In genomic region chr11:11243258-11243789, GRCh38 we compare ENCODE assay signal across 11 cellular contexts.
DNase-seq lines count a peak whose midpoint lies in the region; ATAC-seq and TF ChIP-seq lines count a peak whose summit lies in the region.
"Had no signal": no experiment of that assay in that cellular context is flagged by ENCODE, and none has a peak within 500 bp of the region (broad histone marks: within the 10 kb centered on the region; RNA-seq: fewer than 3 reads in every experiment).

No MANE protein-coding gene starts in this region.

- DNase-seq in Calu3 (no peak), left lung (peak in 1 of 2 donors; percentile 35), NCI-H1436 (lab: John Stamatoyannopoulos, UW) (no peak), COLO668 (lab: John Stamatoyannopoulos, UW; ENCODE audit: unreplicated experiment) (no peak), ecto neural progenitor cell (ENCODE audit: low spot score) (no peak), NCI-H510A (lab: John Stamatoyannopoulos, UW) (no peak)
- DNase-seq in central memory CD8-positive, alpha-beta T cell (ENCODE audit: low spot score in 2 of 2) = no peak
- DNase-seq: activated naive CD8-positive, alpha-beta T cell treated with anti-CD3 and anti-CD28 coated beads, Interleukin-2, amount 10 ng/mL, durations not matched to agents 7 days and 5 days had no signal

- H3K27ac ChIP-seq in left lung (peak overlapping the region; percentile 55 to 57), skeletal muscle tissue (ENCODE audit: low read depth, low read length) (peak overlapping the region; percentile 77)
- H3K27ac ChIP-seq: C4-2B, SJCRH30 had no signal

- no peaks in the 10 kb centered on the region for H3K9me3 ChIP-seq in left lung
- H3K9me3 ChIP-seq in skeletal muscle tissue (ENCODE audit: control insufficient read depth in 3 of 3, low read length in 3 of 3) = no peaks in the 10 kb centered on the region
- H3K9me3 ChIP-seq: SJCRH30 had no signal

- H3K27me3 ChIP-seq in left lung (no peaks in the 10 kb centered on the region), skeletal muscle tissue (ENCODE audit: control insufficient read depth in 3 of 3, insufficient read depth in 3 of 3, low read length in 3 of 3) (no peaks in the 10 kb centered on the region)
- H3K27me3 ChIP-seq: SJCRH30 had no signal

- CTCF ChIA-PET in Calu3 (lab: Charles Lee) = no interaction called here

- H3K36me3 Mint-ChIP-seq in Calu3 (ENCODE audit: insufficient read depth, unreplicated experiment) = peaks cover 13% of the 10 kb centered on the region
- H3K36me3 Mint-ChIP-seq in central memory CD8-positive, alpha-beta T cell (ENCODE audit: insufficient read depth) = peaks cover 7% of the 10 kb centered on the region

- intact Hi-C loops in Calu3 (cut with micrococcal nuclease; ENCODE audit: unreplicated experiment) = no loop called here
- intact Hi-C loops in left lung (cut with DNase I) = no loop called here

- BruUV-seq in Calu3 (replicated peaks; lab: Mats Ljungman, UMichigan) = no TSS peak

- no peak overlapping the region for H3K4me3 Mint-ChIP-seq in Calu3 (ENCODE audit: low read depth, unreplicated experiment)
- H3K4me3 Mint-ChIP-seq in central memory CD8-positive, alpha-beta T cell = peak overlapping the region; percentile 35
- H3K4me3 Mint-ChIP-seq: activated naive CD8-positive, alpha-beta T cell treated with anti-CD3 and anti-CD28 coated beads, Interleukin-2, amount 10 ng/mL, durations not matched to agents 7 days and 5 days had no signal

- ATAC-seq in central memory CD8-positive, alpha-beta T cell (replicated peaks; ENCODE audit: extremely low read depth, poor library complexity, severe bottlenecking) = peak; percentile 8
- ATAC-seq in left lung = peak; percentile 40

- H3K9me3 Mint-ChIP-seq in Calu3 (ENCODE audit: low read depth, unreplicated experiment) = peaks cover 8% of the 10 kb centered on the region
- peaks cover 5% of the 10 kb centered on the region for H3K9me3 Mint-ChIP-seq in central memory CD8-positive, alpha-beta T cell

- peak overlapping the region in 2 of 3 donors; percentile 2 to 47 for H3K9ac ChIP-seq in skeletal muscle tissue (ENCODE audit: low read depth in 1 of 3, low read length in 3 of 3)

- H3K4me1 ChIP-seq in left lung (peaks cover 10 to 11% of the 10 kb centered on the region in 2 donors), skeletal muscle tissue (ENCODE audit: control insufficient read depth in 3 of 3, insufficient read depth in 3 of 3, low read length in 3 of 3) (peaks cover 15 to 21% (median 16%) of the 10 kb centered on the region in 3 donors)
- H3K4me1 ChIP-seq: SJCRH30 had no signal

- H3K4me3 ChIP-seq in left lung = no peak overlapping the region
- no peak overlapping the region for H3K4me3 ChIP-seq in skeletal muscle tissue (ENCODE audit: low read length in 3 of 3)
- H3K4me3 ChIP-seq: SJCRH30 had no signal

- peak overlapping the region; percentile 48 for H3K27ac Mint-ChIP-seq in Calu3 (ENCODE audit: unreplicated experiment)
- peak overlapping the region; percentile 83 for H3K27ac Mint-ChIP-seq in central memory CD8-positive, alpha-beta T cell (ENCODE audit: low read depth)
- H3K27ac Mint-ChIP-seq: activated naive CD8-positive, alpha-beta T cell treated with anti-CD3 and anti-CD28 coated beads, Interleukin-2, amount 10 ng/mL, durations not matched to agents 7 days and 5 days had no signal

- H3K27me3 Mint-ChIP-seq in Calu3 (ENCODE audit: unreplicated experiment) = peaks cover 37% of the 10 kb centered on the region
- no peaks in the 10 kb centered on the region for H3K27me3 Mint-ChIP-seq in central memory CD8-positive, alpha-beta T cell
- H3K27me3 Mint-ChIP-seq: activated naive CD8-positive, alpha-beta T cell treated with anti-CD3 and anti-CD28 coated beads, Interleukin-2, amount 10 ng/mL, durations not matched to agents 7 days and 5 days had no signal

- no peaks in the 10 kb centered on the region for H3K4me1 Mint-ChIP-seq in Calu3 (ENCODE audit: low read depth, unreplicated experiment)
- H3K4me1 Mint-ChIP-seq in central memory CD8-positive, alpha-beta T cell = peaks cover 29% of the 10 kb centered on the region

- TF ChIP-seq CTCF in Calu3 (IDR thresholded peaks at IDR 0.05; ENCODE audit: unreplicated experiment) (no peak), left lung (IDR thresholded peaks at IDR 0.05) (no peak)

- H3K36me3 ChIP-seq in left lung = no peaks in the 10 kb centered on the region
- H3K36me3 ChIP-seq in skeletal muscle tissue (ENCODE audit: control insufficient read depth in 3 of 3, insufficient read depth in 3 of 3, low read length in 3 of 3) = no peaks in the 10 kb centered on the region
- H3K36me3 ChIP-seq: SJCRH30 had no signal
